ENCODE assay signal across 10 cellular contexts in the genomic region with DNA sequence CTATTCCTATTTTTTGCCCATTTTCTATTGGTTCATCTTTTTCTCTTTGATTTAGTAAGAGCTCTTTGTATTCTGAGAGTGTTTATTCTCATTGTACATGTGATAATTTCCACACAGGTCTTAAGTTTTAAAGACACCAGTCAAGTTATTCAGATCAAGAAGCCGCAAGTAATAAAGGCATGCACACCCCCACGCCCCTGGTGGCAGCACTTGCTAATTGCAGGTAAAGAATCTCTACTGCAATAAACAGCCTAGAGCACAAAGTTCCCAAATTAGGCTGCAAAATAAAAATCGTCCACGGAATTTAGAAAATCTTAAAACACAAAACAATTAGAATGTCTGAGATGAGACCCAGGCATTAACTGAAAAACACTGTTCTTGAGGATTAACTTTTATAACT. TPM values are rescaled to one million over a fixed set of nuclear protein-coding genes. Genes with fewer than 3 reads are reported as not detected.
A peak's percentile ranks its signal among the peaks of the same experiment; 100 is the strongest.
DNase-seq lines count a peak whose midpoint lies in the region; ATAC-seq and TF ChIP-seq lines count a peak whose summit lies in the region.
"Had no signal": no experiment of that assay in that cellular context is flagged by ENCODE, and none has a peak within 500 bp of the region (broad histone marks: within the 10 kb centered on the region; RNA-seq: fewer than 3 reads in every experiment).

No MANE protein-coding gene starts in this region.

- peak; percentile 42 for DNase-seq in activated T-cell treated with anti-CD3 and anti-CD28 coated beads, Interleukin-2, amount 50 U/mL, for 1 hour
- DNase-seq in activated T-cell treated with anti-CD3 and anti-CD28 coated beads, Interleukin-2, amount 50 U/mL, for 4 hours: no peak
- DNase-seq in PC-3 (peak; percentile 63), epithelial cell of esophagus (ENCODE audit: low read depth) (no peak), NCI-H524 (lab: John Stamatoyannopoulos, UW) (no peak), hypothalamus (lab: John Stamatoyannopoulos, UW) (no peak)
- peak; percentile 32 for DNase-seq in stimulated activated CD8-positive, alpha-beta memory T cell treated with anti-CD3 and anti-CD28 coated beads, Interleukin-7, amount 100 ng/mL, for 24 hours (ENCODE audit: low read depth)
- DNase-seq: stimulated activated naive CD8-positive, alpha-beta T cell treated with anti-CD3 and anti-CD28 coated beads, Interleukin-15, amount 100 ng/mL, for 72 hours had no signal

- H3K9ac ChIP-seq in PC-3 (ENCODE audit: low read length): no peak overlapping the region

- no peak overlapping the region for H3K4me3 ChIP-seq in PC-3 (ENCODE audit: low read length)
- no peak overlapping the region for H3K4me3 ChIP-seq in epithelial cell of esophagus (ENCODE audit: low read length)

- intact Hi-C loops in PC-3 (cut with micrococcal nuclease): no loop called here

- H3F3A ChIP-seq in PC-3 (ENCODE audit: low read length, unreplicated experiment): no peaks in the 10 kb centered on the region

- no peak overlapping the region for H3K27ac Mint-ChIP-seq in activated T-helper 17 cell treated with anti-CD3 and anti-CD28 coated beads, Interleukin-2, amount 50 U/mL, for 72 hours
- H3K27ac Mint-ChIP-seq: stimulated activated naive CD8-positive, alpha-beta T cell treated with anti-CD3 and anti-CD28 coated beads, Interleukin-15, amount 100 ng/mL, for 72 hours had no signal

- BruUV-seq in PC-3 (replicated peaks; lab: Mats Ljungman, UMichigan): no TSS peak

- POLR2A ChIA-PET in PC-3 (lab: Charles Lee; ENCODE audit: unreplicated experiment): no interaction called here

- no peaks in the 10 kb centered on the region for H3K36me3 ChIP-seq in PC-3 (ENCODE audit: low read depth, low read length)

- H3K4me3 Mint-ChIP-seq in activated T-cell treated with anti-CD3 and anti-CD28 coated beads, Interleukin-2, amount 50 U/mL, for 4 hours: no peak overlapping the region
- H3K4me3 Mint-ChIP-seq in activated T-helper 17 cell treated with anti-CD3 and anti-CD28 coated beads, Interleukin-2, amount 50 U/mL, for 72 hours: no peak overlapping the region
- H3K4me3 Mint-ChIP-seq: stimulated activated naive CD8-positive, alpha-beta T cell treated with anti-CD3 and anti-CD28 coated beads, Interleukin-15, amount 100 ng/mL, for 72 hours had no signal

- no peak overlapping the region for H2AFZ ChIP-seq in PC-3 (ENCODE audit: low read length)

- H3K4me1 ChIP-seq in PC-3 (ENCODE audit: insufficient read depth, low read length): no peaks in the 10 kb centered on the region

- H3K27me3 Mint-ChIP-seq in activated T-cell treated with anti-CD3 and anti-CD28 coated beads, Interleukin-2, amount 50 U/mL, for 4 hours (ENCODE audit: low read depth): no peaks in the 10 kb centered on the region
- no peaks in the 10 kb centered on the region for H3K27me3 Mint-ChIP-seq in activated T-helper 17 cell treated with anti-CD3 and anti-CD28 coated beads, Interleukin-2, amount 50 U/mL, for 72 hours
- H3K27me3 Mint-ChIP-seq: stimulated activated naive CD8-positive, alpha-beta T cell treated with anti-CD3 and anti-CD28 coated beads, Interleukin-15, amount 100 ng/mL, for 72 hours had no signal

- no peak for ATAC-seq in activated T-cell treated with anti-CD3 and anti-CD28 coated beads, Interleukin-2, amount 50 U/mL, for 4 hours
- ATAC-seq in PC-3: no peak
- no peak for ATAC-seq in activated T-helper 17 cell treated with anti-CD3 and anti-CD28 coated beads, Interleukin-2, amount 50 U/mL, for 72 hours (replicated peaks)
- ATAC-seq: left lobe of liver; stimulated activated naive CD8-positive, alpha-beta T cell treated with anti-CD3 and anti-CD28 coated beads, Interleukin-15, amount 100 ng/mL, for 72 hours had no signal

- no peak overlapping the region for H3K27ac ChIP-seq in PC-3 (ENCODE audit: low read length)

- H3K9me2 ChIP-seq in PC-3 (replicated peaks; ENCODE audit: low read length): no peaks in the 10 kb centered on the region

- H3K4me1 Mint-ChIP-seq in activated T-cell treated with anti-CD3 and anti-CD28 coated beads, Interleukin-2, amount 50 U/mL, for 4 hours (ENCODE audit: low read depth): peaks cover 26% of the 10 kb centered on the region
- peaks cover 6% of the 10 kb centered on the region for H3K4me1 Mint-ChIP-seq in activated T-helper 17 cell treated with anti-CD3 and anti-CD28 coated beads, Interleukin-2, amount 50 U/mL, for 72 hours

- no peaks in the 10 kb centered on the region for H4K20me1 ChIP-seq in PC-3 (ENCODE audit: low read length)

- no peak overlapping the region for H3K4me2 ChIP-seq in PC-3 (ENCODE audit: low read length)

- H3K9me3 Mint-ChIP-seq in activated T-cell treated with anti-CD3 and anti-CD28 coated beads, Interleukin-2, amount 50 U/mL, for 4 hours: peaks cover 5% of the 10 kb centered on the region
- no peaks in the 10 kb centered on the region for H3K9me3 Mint-ChIP-seq in activated T-helper 17 cell treated with anti-CD3 and anti-CD28 coated beads, Interleukin-2, amount 50 U/mL, for 72 hours

- H3K79me2 ChIP-seq in PC-3 (ENCODE audit: low read length): no peaks in the 10 kb centered on the region

- CTCF ChIA-PET in PC-3 (lab: Charles Lee): no interaction called here

- no peaks in the 10 kb centered on the region for H3K27me3 ChIP-seq in PC-3 (ENCODE audit: low read length)

- H3K9me3 ChIP-seq in PC-3 (ENCODE audit: low read length): no peaks in the 10 kb centered on the region

- TF ChIP-seq CTCF in PC-3 (conservative IDR thresholded peaks at IDR 0.05; ENCODE audit: low read depth, low read length): peak; percentile 92
- TF ChIP-seq CTCF in epithelial cell of esophagus (IDR thresholded peaks at IDR 0.05; ENCODE audit: insufficient read depth, low read depth, low read length, missing control alignments): peak; percentile 46

- H3K36me3 Mint-ChIP-seq in activated T-cell treated with anti-CD3 and anti-CD28 coated beads, Interleukin-2, amount 50 U/mL, for 4 hours (ENCODE audit: insufficient read depth): peaks cover 37% of the 10 kb centered on the region
- H3K36me3 Mint-ChIP-seq in activated T-helper 17 cell treated with anti-CD3 and anti-CD28 coated beads, Interleukin-2, amount 50 U/mL, for 72 hours (ENCODE audit: low read depth): peaks cover 38% of the 10 kb centered on the region

RNA-seq across cellular contexts. Expression of a gene that starts 45.2 kb away (rescaled TPM):
- total RNA-seq in activated T-cell treated with anti-CD3 and anti-CD28 coated beads, Interleukin-2, amount 50 U/mL, for 4 hours: 1 to 10 TPM; 3.6 to 5.3 (median 4.4) TPM
- 0.87 and 0.98 TPM in 2 replicates for total RNA-seq in PC-3 (2014; rRNA removed)
- total RNA-seq in activated T-helper 17 cell treated with anti-CD3 and anti-CD28 coated beads, Interleukin-2, amount 50 U/mL, for 72 hours: 10 to 100 TPM in 1 of 2 donors, 1 to 10 TPM in 1; 7.6 to 13.7 TPM

Comparison
In these comparisons a context has a peak if more than half of its experiments do, and no peak if none do; other contexts are left out.
1. DNase-seq: peak in activated T-cell treated with anti-CD3 and anti-CD28 coated beads, Interleukin-2, amount 50 U/mL, for 1 hour (single experiment), PC-3 (single experiment) and stimulated activated CD8-positive, alpha-beta memory T cell treated with anti-CD3 and anti-CD28 coated beads, Interleukin-7, amount 100 ng/mL, for 24 hours (single experiment); none in activated T-cell treated with anti-CD3 and anti-CD28 coated beads, Interleukin-2, amount 50 U/mL, for 4 hours (single experiment), epithelial cell of esophagus (single experiment), NCI-H524 (0 of 2) and hypothalamus (0 of 51).